25 cellular contexts compared by ENCODE assay signal in the genomic region with DNA sequence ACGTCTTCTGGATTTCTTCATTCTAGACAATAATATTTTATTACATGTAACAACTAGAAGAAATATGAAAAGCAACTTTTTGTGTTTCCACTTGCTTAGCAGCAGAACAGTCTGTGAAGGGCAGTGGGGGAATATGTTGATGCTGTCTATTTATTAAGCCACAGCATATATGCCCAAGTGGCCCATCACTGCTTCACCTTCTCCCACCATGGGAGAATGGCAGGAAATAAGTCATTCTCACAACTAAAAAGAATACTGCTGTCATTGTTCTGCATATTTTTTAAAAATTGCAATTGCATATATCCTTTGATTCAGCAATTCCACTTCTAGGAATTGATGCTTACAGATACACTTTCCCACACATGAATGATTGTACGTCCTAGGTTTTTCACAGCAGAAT. TPM values are rescaled to one million over a fixed set of nuclear protein-coding genes. Genes with fewer than 3 reads are reported as not detected.
DNase-seq lines count a peak whose midpoint lies in the region; ATAC-seq and TF ChIP-seq lines count a peak whose summit lies in the region.
"Had no signal": no experiment of that assay in that cellular context is flagged by ENCODE, and none has a peak within 500 bp of the region (broad histone marks: within the 10 kb centered on the region; RNA-seq: fewer than 3 reads in every experiment).

No MANE protein-coding gene starts in this region.

- peak overlapping the region; percentile 60 for H3K27ac ChIP-seq in neural cell (ENCODE audit: low read length)
- no peak overlapping the region for H3K27ac ChIP-seq in colonic mucosa
- H3K27ac ChIP-seq: A549; BLaER1 treated with 17β-estradiol and CSF1 and Interleukin-3, amounts not matched to agents 10 nM and 100 nM had no signal

- intact Hi-C loops in colonic mucosa (cut with DNase I), result no loop called here

- H3K9me2 ChIP-seq in neural cell (ENCODE audit: insufficient read depth, low read length), result no peaks in the 10 kb centered on the region

- TF ChIP-seq RAD21 in neural cell (conservative IDR thresholded peaks at IDR 0.05), result no peak

- no peak overlapping the region for H3K4me2 ChIP-seq in neural cell (ENCODE audit: low read length)
- H3K4me2 ChIP-seq: A549; BLaER1 treated with 17β-estradiol and CSF1 and Interleukin-3, amounts not matched to agents 10 nM and 100 nM; GM23338 had no signal

- no peaks in the 10 kb centered on the region for H3F3A ChIP-seq in neural cell (ENCODE audit: insufficient read depth, low read length, poor library complexity, severe bottlenecking)

- peak overlapping the region; percentile 54 for H3K27ac Mint-ChIP-seq in activated T-cell treated with anti-CD3 and anti-CD28 coated beads, Interleukin-2, amount 50 U/mL, for 72 hours
- H3K27ac Mint-ChIP-seq in central memory CD8-positive, alpha-beta T cell (ENCODE audit: low read depth), result peak overlapping the region; percentile 77
- H3K27ac Mint-ChIP-seq: CD14-positive monocyte; CD4-positive, alpha-beta T cell; GM23338; HFFc6 had no signal

- peaks cover 47% of the 10 kb centered on the region for H3K4me1 Mint-ChIP-seq in activated T-cell treated with anti-CD3 and anti-CD28 coated beads, Interleukin-2, amount 50 U/mL, for 72 hours (ENCODE audit: low read depth)
- H3K4me1 Mint-ChIP-seq in central memory CD8-positive, alpha-beta T cell, result peaks cover 25% of the 10 kb centered on the region

- H3K4me3 ChIP-seq in fibroblast of pulmonary artery (replicated peaks; ENCODE audit: low read depth, low read length) (no peak overlapping the region), neural cell (ENCODE audit: low read length) (peak overlapping the region; percentile 26), colonic mucosa (no peak overlapping the region)
- H3K4me3 ChIP-seq: A549; BLaER1 treated with 17β-estradiol and CSF1 and Interleukin-3, amounts not matched to agents 10 nM and 100 nM; GM12878; GM23338; HAP-1 had no signal

- H3K36me3 Mint-ChIP-seq in activated T-cell treated with anti-CD3 and anti-CD28 coated beads, Interleukin-2, amount 50 U/mL, for 72 hours (ENCODE audit: insufficient read depth in 2 of 2), result peaks cover 0 to 20% of the 10 kb centered on the region in 2 donors
- peaks cover 8% of the 10 kb centered on the region for H3K36me3 Mint-ChIP-seq in central memory CD8-positive, alpha-beta T cell (ENCODE audit: insufficient read depth)

- no peaks in the 10 kb centered on the region for H3K9me3 Mint-ChIP-seq in activated T-cell treated with anti-CD3 and anti-CD28 coated beads, Interleukin-2, amount 50 U/mL, for 72 hours
- no peaks in the 10 kb centered on the region for H3K9me3 Mint-ChIP-seq in central memory CD8-positive, alpha-beta T cell
- H3K9me3 Mint-ChIP-seq: CD4-positive, alpha-beta T cell; CD8-positive, alpha-beta memory T cell; GM23338; HFFc6 had no signal

- ATAC-seq in activated T-cell treated with anti-CD3 and anti-CD28 coated beads, Interleukin-2, amount 50 U/mL, for 72 hours (replicated peaks in 1 of 2), result no peak
- no peak for ATAC-seq in central memory CD8-positive, alpha-beta T cell (replicated peaks; ENCODE audit: extremely low read depth, poor library complexity, severe bottlenecking)
- ATAC-seq: A549, GM12878, GM23338 had no signal

- H3K9ac ChIP-seq in neural cell (ENCODE audit: low read length) (peak overlapping the region; percentile 18), colonic mucosa (ENCODE audit: low read depth in 2 of 2, low read length in 2 of 2) (no peak overlapping the region)
- H3K9ac ChIP-seq: BLaER1 treated with 17β-estradiol and CSF1 and Interleukin-3, amounts not matched to agents 10 nM and 100 nM had no signal

- TF ChIP-seq CTCF in fibroblast of pulmonary artery (IDR thresholded peaks at IDR 0.05; ENCODE audit: low read length, missing control alignments) (no peak), neural cell (IDR thresholded peaks at IDR 0.05; ENCODE audit: poor library complexity, severe bottlenecking) (no peak), colonic mucosa (IDR thresholded peaks at IDR 0.05) (no peak)

- H3K27me3 ChIP-seq in neural cell (ENCODE audit: insufficient read depth, low read depth, low read length), result no peaks in the 10 kb centered on the region
- H3K27me3 ChIP-seq in colonic mucosa, result no peaks in the 10 kb centered on the region
- H3K27me3 ChIP-seq: BE2C; BLaER1 treated with 17β-estradiol and CSF1 and Interleukin-3, amounts not matched to agents 10 nM and 100 nM had no signal

- peaks cover 10% of the 10 kb centered on the region for H3K79me2 ChIP-seq in neural cell (replicated peaks; ENCODE audit: insufficient read depth, low read length)

- no peak for DNase-seq in activated T-cell treated with anti-CD3 and anti-CD28 coated beads, Interleukin-2, amount 50 U/mL, for 72 hours
- no peak for DNase-seq in activated T-cell treated with anti-CD3 and anti-CD28 coated beads, Interleukin-2, amount 50 U/mL, for 1 hour
- DNase-seq in central memory CD8-positive, alpha-beta T cell (ENCODE audit: low spot score in 2 of 2), result no peak
- DNase-seq in fibroblast of pulmonary artery (ENCODE audit: low read depth) (peak; percentile 7), H4 (ENCODE audit: low spot score) (no peak), NOMO-1 treated with DMSO at 0.1 percent for 48 hours (lab: John Stamatoyannopoulos, UW; ENCODE audit: unreplicated experiment) (no peak), colonic mucosa (no peak)
- DNase-seq: 8988T; ACHN; AML-193; BE2C; CD4-positive, alpha-beta T cell; CD8-positive, alpha-beta memory T cell; DMS 273 treated with DMSO at 0.1 percent for 48 hours; DMS79; EL; GDM1; HFFc6 had no signal

- no peaks in the 10 kb centered on the region for H4K20me1 ChIP-seq in neural cell (ENCODE audit: insufficient read depth)

- peak overlapping the region in 1 of 2 donors; percentile 31 for H3K4me3 Mint-ChIP-seq in activated T-cell treated with anti-CD3 and anti-CD28 coated beads, Interleukin-2, amount 50 U/mL, for 72 hours
- H3K4me3 Mint-ChIP-seq in central memory CD8-positive, alpha-beta T cell, result no peak overlapping the region
- H3K4me3 Mint-ChIP-seq: CD14-positive monocyte; CD4-positive, alpha-beta T cell; CD8-positive, alpha-beta memory T cell; GM23338; HFFc6 had no signal

- H3K9me3 ChIP-seq in neural cell (ENCODE audit: low read length), result no peaks in the 10 kb centered on the region
- no peaks in the 10 kb centered on the region for H3K9me3 ChIP-seq in colonic mucosa
- H3K9me3 ChIP-seq: A549; BE2C; BLaER1 treated with 17β-estradiol and CSF1 and Interleukin-3, amounts not matched to agents 10 nM and 100 nM; HAP-1 had no signal

- H3K36me3 ChIP-seq in neural cell (ENCODE audit: insufficient read depth, low read length), result no peaks in the 10 kb centered on the region
- H3K36me3 ChIP-seq in colonic mucosa, result no peaks in the 10 kb centered on the region
- H3K36me3 ChIP-seq: BE2C, HAP-1 had no signal

- H3K4me1 ChIP-seq in colonic mucosa, result no peaks in the 10 kb centered on the region
- H3K4me1 ChIP-seq: A549 had no signal

- H3K27me3 Mint-ChIP-seq in activated T-cell treated with anti-CD3 and anti-CD28 coated beads, Interleukin-2, amount 50 U/mL, for 72 hours (ENCODE audit: low read depth), result no peaks in the 10 kb centered on the region
- H3K27me3 Mint-ChIP-seq in central memory CD8-positive, alpha-beta T cell, result no peaks in the 10 kb centered on the region
- H3K27me3 Mint-ChIP-seq: CD4-positive, alpha-beta T cell; CD8-positive, alpha-beta memory T cell had no signal

- TF ChIP-seq EP300 in neural cell (conservative IDR thresholded peaks at IDR 0.05; ENCODE audit: poor library complexity, severe bottlenecking), result no peak

- H2AFZ ChIP-seq in neural cell (ENCODE audit: low read depth, low read length), result no peak overlapping the region
- H2AFZ ChIP-seq: GM23338 had no signal

TF ChIP-seq in neural cell, 6 proteins besides CTCF, POLR2A, EP300 and RAD21:
- no peak for TF ChIP-seq EZH2 (IDR thresholded peaks at IDR 0.05; ENCODE audit: borderline replicate concordance, insufficient read depth, low read length, poor library complexity, severe bottlenecking)
- TF ChIP-seq, protein P1, sequence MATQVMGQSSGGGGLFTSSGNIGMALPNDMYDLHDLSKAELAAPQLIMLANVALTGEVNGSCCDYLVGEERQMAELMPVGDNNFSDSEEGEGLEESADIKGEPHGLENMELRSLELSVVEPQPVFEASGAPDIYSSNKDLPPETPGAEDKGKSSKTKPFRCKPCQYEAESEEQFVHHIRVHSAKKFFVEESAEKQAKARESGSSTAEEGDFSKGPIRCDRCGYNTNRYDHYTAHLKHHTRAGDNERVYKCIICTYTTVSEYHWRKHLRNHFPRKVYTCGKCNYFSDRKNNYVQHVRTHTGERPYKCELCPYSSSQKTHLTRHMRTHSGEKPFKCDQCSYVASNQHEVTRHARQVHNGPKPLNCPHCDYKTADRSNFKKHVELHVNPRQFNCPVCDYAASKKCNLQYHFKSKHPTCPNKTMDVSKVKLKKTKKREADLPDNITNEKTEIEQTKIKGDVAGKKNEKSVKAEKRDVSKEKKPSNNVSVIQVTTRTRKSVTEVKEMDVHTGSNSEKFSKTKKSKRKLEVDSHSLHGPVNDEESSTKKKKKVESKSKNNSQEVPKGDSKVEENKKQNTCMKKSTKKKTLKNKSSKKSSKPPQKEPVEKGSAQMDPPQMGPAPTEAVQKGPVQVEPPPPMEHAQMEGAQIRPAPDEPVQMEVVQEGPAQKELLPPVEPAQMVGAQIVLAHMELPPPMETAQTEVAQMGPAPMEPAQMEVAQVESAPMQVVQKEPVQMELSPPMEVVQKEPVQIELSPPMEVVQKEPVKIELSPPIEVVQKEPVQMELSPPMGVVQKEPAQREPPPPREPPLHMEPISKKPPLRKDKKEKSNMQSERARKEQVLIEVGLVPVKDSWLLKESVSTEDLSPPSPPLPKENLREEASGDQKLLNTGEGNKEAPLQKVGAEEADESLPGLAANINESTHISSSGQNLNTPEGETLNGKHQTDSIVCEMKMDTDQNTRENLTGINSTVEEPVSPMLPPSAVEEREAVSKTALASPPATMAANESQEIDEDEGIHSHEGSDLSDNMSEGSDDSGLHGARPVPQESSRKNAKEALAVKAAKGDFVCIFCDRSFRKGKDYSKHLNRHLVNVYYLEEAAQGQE (IDR thresholded peaks at IDR 0.05; ENCODE audit: borderline replicate concordance), result no peak
- TF ChIP-seq TAF1 (IDR thresholded peaks at IDR 0.05; ENCODE audit: low read depth), result no peak
- no peak for TF ChIP-seq POLR2AphosphoS5 (IDR thresholded peaks at IDR 0.05)
- no peak for TF ChIP-seq MXI1 (conservative IDR thresholded peaks at IDR 0.05; ENCODE audit: poor library complexity, severe bottlenecking)
- TF ChIP-seq SMC3 (conservative IDR thresholded peaks at IDR 0.05; ENCODE audit: poor library complexity), result no peak
TF ChIP-seq in neural cell: peak in this region for 0.

RNA-seq across cellular contexts. Expression of a gene that starts 26.7 kb away (rescaled TPM):
- 10 to 100 TPM; 30.3 to 37.9 TPM for total RNA-seq in activated T-cell treated with anti-CD3 and anti-CD28 coated beads, Interleukin-2, amount 50 U/mL, for 72 hours
- 49.4 and 53.0 TPM in 2 replicates for polyA plus RNA-seq in neural cell
- 85.7 and 91.8 TPM in 2 replicates for polyA minus RNA-seq in neural cell
- total RNA-seq in H4 (2014; rRNA removed; shearing (Covaris generic)), result 13.0 and 15.0 TPM in 2 replicates
- total RNA-seq in colonic mucosa, result 10 to 100 TPM; 41.7 to 49.2 TPM

RNA-seq across cellular contexts. Expression of a gene that starts 54.0 kb away (rescaled TPM):
- 100 to 1,000 TPM; 158 to 168 TPM for total RNA-seq in activated T-cell treated with anti-CD3 and anti-CD28 coated beads, Interleukin-2, amount 50 U/mL, for 72 hours
- 45.9 and 49.1 TPM in 2 replicates for polyA plus RNA-seq in neural cell
- polyA minus RNA-seq in neural cell, result 73.3 and 87.1 TPM in 2 replicates
- 13.7 and 17.6 TPM in 2 replicates for total RNA-seq in H4 (2014; rRNA removed; shearing (Covaris generic))
- 10 to 100 TPM; 38.8 to 40.4 TPM for total RNA-seq in colonic mucosa
